Comparison of ENCODE assay signal across 14 cellular contexts in the genomic region with DNA sequence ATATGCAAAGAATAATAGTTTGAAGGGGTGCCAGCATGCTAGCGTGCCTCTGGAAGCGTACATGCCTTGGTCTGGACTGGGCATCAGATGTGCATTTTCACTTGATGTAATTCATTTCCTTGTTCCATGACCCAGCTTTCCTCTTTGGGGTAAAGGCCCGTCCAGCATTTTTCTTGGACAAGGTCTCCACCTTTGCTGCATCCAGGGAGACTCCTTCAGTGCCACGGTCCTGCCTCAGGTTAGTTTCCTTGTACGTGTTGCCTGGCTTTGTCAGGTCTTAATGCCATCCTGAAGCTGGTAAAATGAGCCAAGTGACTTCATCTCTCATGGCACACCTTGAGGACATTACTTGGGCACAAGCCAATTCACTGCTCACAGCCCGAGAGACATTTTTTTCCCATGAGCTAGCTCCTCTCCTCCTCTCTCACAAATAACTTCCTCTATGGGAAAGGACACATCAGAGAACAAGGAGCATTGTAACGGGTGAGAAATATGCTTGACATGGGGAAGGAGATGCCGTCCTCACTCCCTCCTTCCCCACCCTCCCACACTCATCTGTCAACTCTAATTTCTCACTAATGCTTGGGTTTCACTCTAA. TPM values are rescaled to one million over a fixed set of nuclear protein-coding genes. Genes with fewer than 3 reads are reported as not detected.
DNase-seq lines count a peak whose midpoint lies in the region; ATAC-seq and TF ChIP-seq lines count a peak whose summit lies in the region.
"Had no signal": no experiment of that assay in that cellular context is flagged by ENCODE, and none has a peak within 500 bp of the region (broad histone marks: within the 10 kb centered on the region; RNA-seq: fewer than 3 reads in every experiment).

No MANE protein-coding gene starts in this region.

- CTCF ChIA-PET in CD4-positive, alpha-beta T cell (lab: Charles Lee), result no interaction called here

- TF ChIP-seq CTCF in RWPE2 (IDR thresholded peaks at IDR 0.05; ENCODE audit: poor library complexity, severe bottlenecking), result no peak
- TF ChIP-seq CTCF in fibroblast of mammary gland (conservative IDR thresholded peaks at IDR 0.05; ENCODE audit: control insufficient read depth, insufficient read depth, low read depth, low read length), result no peak
- no peak for TF ChIP-seq CTCF in retinal pigment epithelial cell (conservative IDR thresholded peaks at IDR 0.05; ENCODE audit: low read depth, low read length)
- TF ChIP-seq CTCF in CD4-positive, alpha-beta T cell (IDR thresholded peaks at IDR 0.05), result no peak

- H3K36me3 Mint-ChIP-seq in CD4-positive, alpha-beta T cell (ENCODE audit: low read depth), result no peaks in the 10 kb centered on the region
- H3K36me3 Mint-ChIP-seq: CD4-positive, CD25-positive, alpha-beta regulatory T cell; immature natural killer cell had no signal

- H3K4me1 Mint-ChIP-seq in CD4-positive, alpha-beta T cell (ENCODE audit: low read depth), result no peaks in the 10 kb centered on the region
- H3K4me1 Mint-ChIP-seq: CD4-positive, CD25-positive, alpha-beta regulatory T cell; immature natural killer cell had no signal

- H3K4me1 ChIP-seq in RWPE2 (ENCODE audit: insufficient read depth, poor library complexity, severe bottlenecking), result peaks cover 41% of the 10 kb centered on the region

- POLR2A ChIA-PET in CD4-positive, alpha-beta T cell (lab: Charles Lee), result no interaction called here

- H3K27me3 ChIP-seq in RWPE2 (ENCODE audit: insufficient read depth, poor library complexity, severe bottlenecking), result no peaks in the 10 kb centered on the region
- peaks cover 5% of the 10 kb centered on the region for H3K27me3 ChIP-seq in CD4-positive, alpha-beta T cell (ENCODE audit: control insufficient read depth, insufficient read depth, low read length)

- peak overlapping the region; percentile 92 for H3K27ac ChIP-seq in RWPE2 (ENCODE audit: poor library complexity, severe bottlenecking)
- H3K27ac ChIP-seq in CD4-positive, alpha-beta T cell (ENCODE audit: low read depth, low read length), result no peak overlapping the region
- H3K27ac ChIP-seq: HL-60 had no signal

- H3K9me3 Mint-ChIP-seq in CD4-positive, alpha-beta T cell, result peaks cover 3% of the 10 kb centered on the region

- H3K27me3 Mint-ChIP-seq in CD4-positive, alpha-beta T cell, result peaks cover 6% of the 10 kb centered on the region

- ATAC-seq in RWPE2 (ENCODE audit: low read depth), result peak; percentile 80
- no peak for ATAC-seq in CD4-positive, alpha-beta T cell (ENCODE audit: poor library complexity)
- ATAC-seq in GM18517 (IDR thresholded peaks at IDR 0.05; ENCODE audit: unreplicated experiment), result no peak
- no peak for ATAC-seq in Right ventricle myocardium inferior

- no peak overlapping the region for H3K27ac Mint-ChIP-seq in CD4-positive, alpha-beta T cell
- H3K27ac Mint-ChIP-seq: CD4-positive, CD25-positive, alpha-beta regulatory T cell; immature natural killer cell had no signal

- H3K4me3 ChIP-seq in RWPE2 (ENCODE audit: severe bottlenecking) (no peak overlapping the region), fibroblast of mammary gland (ENCODE audit: control insufficient read depth, low read depth, low read length) (no peak overlapping the region), retinal pigment epithelial cell (ENCODE audit: low read length) (no peak overlapping the region)

- intact Hi-C loops in CD4-positive, alpha-beta T cell (cut with DNase I, micrococcal nuclease), result no loop called here
- intact Hi-C loops in Right ventricle myocardium inferior (cut with DNase I), result no loop called here

- H3K36me3 ChIP-seq in RWPE2 (ENCODE audit: low read depth), result no peaks in the 10 kb centered on the region

- no peak overlapping the region for H3K4me3 Mint-ChIP-seq in CD4-positive, alpha-beta T cell
- H3K4me3 Mint-ChIP-seq: CD4-positive, CD25-positive, alpha-beta regulatory T cell; immature natural killer cell had no signal

- H3K9me3 ChIP-seq in RWPE2 (ENCODE audit: severe bottlenecking), result peaks cover 14% of the 10 kb centered on the region
- no peaks in the 10 kb centered on the region for H3K9me3 ChIP-seq in CD4-positive, alpha-beta T cell (ENCODE audit: control insufficient read depth, low read length)

- peak; percentile 64 for DNase-seq in ELR (ENCODE audit: low read depth)
- no peak for DNase-seq in RWPE2 (ENCODE audit: low spot score)
- DNase-seq in fibroblast of mammary gland (ENCODE audit: low read depth), result peak; percentile 18
- DNase-seq in retinal pigment epithelial cell (ENCODE audit: low read depth), result peak; percentile 73
- DNase-seq in CD4-positive, alpha-beta T cell, result no peak
- no peak for DNase-seq in HK-2 (ENCODE audit: unreplicated experiment)
- DNase-seq in Right ventricle myocardium inferior (ENCODE audit: missing footprints), result no peak
- DNase-seq: CD4-positive, CD25-positive, alpha-beta regulatory T cell; immature natural killer cell; NCI-H1694; stimulated activated CD4-positive, alpha-beta T cell treated with anti-CD3 and anti-CD28 coated beads, Interleukin-4, amount 100 ng/mL, for 4 hours; T1000 had no signal

RNA-seq across cellular contexts. Expression of a gene that starts 23.9 kb away (rescaled TPM):
- 1 to 10 TPM in 1 of 2 experiments, under 1 TPM in 1; 0.80 to 1.1 TPM for total RNA-seq in CD4-positive, alpha-beta T cell
- total RNA-seq in Right ventricle myocardium inferior, result 2.9 TPM

Comparison
In these comparisons a context has a peak if more than half of its experiments do, and no peak if none do; other contexts are left out.
1. DNase-seq: peak in ELR (single experiment), fibroblast of mammary gland (single experiment) and retinal pigment epithelial cell (single experiment); none in RWPE2 (single experiment), CD4-positive, alpha-beta T cell (0 of 10), HK-2 (single experiment) and Right ventricle myocardium inferior (single experiment).